Comparison of ENCODE assay signal across 17 cellular contexts in the genomic region with DNA sequence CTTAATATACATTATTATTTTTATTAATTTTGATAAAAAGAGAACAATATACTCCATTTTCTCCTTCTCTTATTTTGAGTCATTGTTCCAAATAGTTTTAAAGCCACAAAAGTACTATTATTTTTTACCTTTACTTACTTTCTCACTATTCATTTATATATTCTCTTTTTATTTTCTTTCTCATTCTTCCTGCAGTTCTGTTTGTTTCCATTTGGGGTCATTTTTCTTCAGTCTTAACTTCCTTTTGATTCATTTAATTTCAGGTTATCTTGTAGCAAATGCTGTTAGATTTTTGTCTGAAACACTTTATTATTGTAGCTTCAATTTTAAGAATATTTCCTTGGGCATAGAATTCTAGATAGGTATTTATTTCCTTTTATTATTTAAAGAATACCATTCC.
"Had no signal": no experiment of that assay in that cellular context is flagged by ENCODE, and none has a peak within 500 bp of the region (broad histone marks: within the 10 kb centered on the region; RNA-seq: fewer than 3 reads in every experiment).

No MANE protein-coding gene starts in this region.

- H3K27ac ChIP-seq: heart left ventricle, pancreas, transverse colon had no signal

- H3K4me3 ChIP-seq: heart left ventricle, pancreas, transverse colon had no signal

- H3K9ac ChIP-seq: SK-N-SH had no signal

- H3K4me2 ChIP-seq: SK-N-SH had no signal

- H3K27ac Mint-ChIP-seq: activated CD4-positive, alpha-beta memory T cell treated with anti-CD3 and anti-CD28 coated beads, Interleukin-2, amount 10 ng/mL, durations not matched to agents 7 days and 5 days; activated naive CD4-positive, alpha-beta T cell treated with anti-CD3 and anti-CD28 coated beads, Interleukin-2, amount 10 ng/mL, durations not matched to agents 7 days and 5 days; activated T-cell treated with anti-CD3 and anti-CD28 coated beads, Interleukin-2, amount 50 U/mL, for 24 hours; nephron; T-helper 17 cell had no signal

- H3K36me3 Mint-ChIP-seq: activated naive CD4-positive, alpha-beta T cell treated with anti-CD3 and anti-CD28 coated beads, Interleukin-2, amount 10 ng/mL, durations not matched to agents 7 days and 5 days had no signal

- H3K36me3 ChIP-seq: heart left ventricle, pancreas, transverse colon had no signal

- H3K4me1 Mint-ChIP-seq: activated CD4-positive, alpha-beta memory T cell treated with anti-CD3 and anti-CD28 coated beads, Interleukin-2, amount 10 ng/mL, durations not matched to agents 7 days and 5 days; activated naive CD4-positive, alpha-beta T cell treated with anti-CD3 and anti-CD28 coated beads, Interleukin-2, amount 10 ng/mL, durations not matched to agents 7 days and 5 days; nephron; T-helper 17 cell had no signal

- H3K9me3 ChIP-seq: pancreas, SK-N-SH, transverse colon had no signal

- H3K4me1 ChIP-seq: heart left ventricle, pancreas, transverse colon had no signal

- ATAC-seq: esophagus mucosa, heart left ventricle, pancreas, T-helper 17 cell had no signal

- H3K27me3 Mint-ChIP-seq: activated CD4-positive, alpha-beta memory T cell treated with anti-CD3 and anti-CD28 coated beads, Interleukin-2, amount 10 ng/mL, durations not matched to agents 7 days and 5 days; activated naive CD4-positive, alpha-beta T cell treated with anti-CD3 and anti-CD28 coated beads, Interleukin-2, amount 10 ng/mL, durations not matched to agents 7 days and 5 days; activated T-cell treated with anti-CD3 and anti-CD28 coated beads, Interleukin-2, amount 50 U/mL, for 24 hours; T-helper 17 cell had no signal

- DNase-seq: activated CD4-positive, alpha-beta memory T cell treated with anti-CD3 and anti-CD28 coated beads, Interleukin-2, amount 10 ng/mL, durations not matched to agents 7 days and 5 days; activated CD4-positive, alpha-beta T cell treated with anti-CD3 and anti-CD28 coated beads for 4 hours; activated naive CD4-positive, alpha-beta T cell treated with anti-CD3 and anti-CD28 coated beads, Interleukin-2, amount 10 ng/mL, durations not matched to agents 7 days and 5 days; activated T-cell treated with anti-CD3 and anti-CD28 coated beads, Interleukin-2, amount 50 U/mL, for 24 hours; foreskin melanocyte; heart left ventricle; mesendoderm; pancreas; SK-N-SH; stimulated activated CD4-positive, alpha-beta T cell treated with anti-CD3 and anti-CD28 coated beads, Interleukin-4, amount 100 ng/mL, for 4 hours; stimulated activated CD8-positive, alpha-beta memory T cell treated with anti-CD3 and anti-CD28 coated beads, Interleukin-4, amount 100 ng/mL, for 48 hours; stimulated activated naive CD4-positive, alpha-beta T cell treated with Interleukin-2 at 50 U/mL for 16 hours; substantia nigra; T-helper 17 cell; transverse colon had no signal

- H3K4me3 Mint-ChIP-seq: activated CD4-positive, alpha-beta memory T cell treated with anti-CD3 and anti-CD28 coated beads, Interleukin-2, amount 10 ng/mL, durations not matched to agents 7 days and 5 days; activated naive CD4-positive, alpha-beta T cell treated with anti-CD3 and anti-CD28 coated beads, Interleukin-2, amount 10 ng/mL, durations not matched to agents 7 days and 5 days; activated T-cell treated with anti-CD3 and anti-CD28 coated beads, Interleukin-2, amount 50 U/mL, for 24 hours; nephron; T-helper 17 cell had no signal

- H3K27me3 ChIP-seq: heart left ventricle, pancreas, transverse colon had no signal
